ENCODE assay signal across 2 cellular contexts in the genomic region with DNA sequence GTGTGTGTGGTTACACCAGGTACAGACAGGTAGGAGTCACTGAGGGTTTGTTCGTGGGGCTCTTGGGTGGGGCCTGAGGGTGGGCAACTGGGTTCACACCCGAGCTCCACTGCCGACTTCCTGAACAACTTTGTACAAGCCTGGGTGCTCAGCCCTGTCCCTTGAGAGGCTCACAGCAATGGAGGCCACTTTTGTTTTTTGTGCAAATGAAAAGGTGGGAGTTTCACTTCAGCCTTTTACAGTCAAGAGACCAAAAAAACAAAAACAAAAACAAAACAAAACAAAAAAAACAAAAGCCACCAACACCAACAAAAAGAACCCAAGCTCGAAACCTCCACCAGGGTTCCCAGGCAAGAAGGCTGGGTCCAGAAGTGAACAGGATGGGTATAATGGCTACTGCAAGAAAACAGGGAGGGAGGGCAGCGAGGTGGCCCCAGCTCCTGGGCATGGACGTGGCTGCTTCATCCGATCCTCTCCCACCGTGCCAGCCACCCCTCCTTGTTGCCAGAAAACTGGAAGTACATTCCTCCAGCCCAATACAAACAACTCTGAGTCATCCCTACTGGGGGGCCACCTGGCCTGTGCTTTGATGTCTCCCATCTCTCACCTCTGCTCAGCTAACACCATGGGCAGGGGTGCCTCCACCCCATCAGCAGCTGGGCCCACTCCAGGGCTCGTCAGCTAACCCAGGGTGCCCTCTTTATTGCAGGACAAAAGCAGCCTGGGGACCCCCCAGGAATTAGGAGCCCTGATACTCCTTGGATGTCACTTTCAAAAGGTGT.
TF ChIP-seq lines count a peak whose summit lies in the region.

No MANE protein-coding gene starts in this region.

TF ChIP-seq in A549, 52 proteins besides CTCF, POLR2A, EP300 and RAD21:
- TF ChIP-seq ZFP36 (IDR thresholded peaks at IDR 0.05; ENCODE audit: borderline replicate concordance, partially characterized antibody) = no peak
- TF ChIP-seq, protein P1, sequence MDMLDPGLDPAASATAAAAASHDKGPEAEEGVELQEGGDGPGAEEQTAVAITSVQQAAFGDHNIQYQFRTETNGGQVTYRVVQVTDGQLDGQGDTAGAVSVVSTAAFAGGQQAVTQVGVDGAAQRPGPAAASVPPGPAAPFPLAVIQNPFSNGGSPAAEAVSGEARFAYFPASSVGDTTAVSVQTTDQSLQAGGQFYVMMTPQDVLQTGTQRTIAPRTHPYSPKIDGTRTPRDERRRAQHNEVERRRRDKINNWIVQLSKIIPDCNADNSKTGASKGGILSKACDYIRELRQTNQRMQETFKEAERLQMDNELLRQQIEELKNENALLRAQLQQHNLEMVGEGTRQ (IDR thresholded peaks at IDR 0.05) = no peak
- TF ChIP-seq EHMT2 (IDR thresholded peaks at IDR 0.05; ENCODE audit: low read depth) = no peak

TF ChIP-seq in GM23338, 12 proteins besides CTCF, POLR2A, EP300 and RAD21:
- TF ChIP-seq CREB1 (CRISPR knock-in tag; IDR thresholded peaks at IDR 0.05; ENCODE audit: low read depth) (no peak), EZH2 (IDR thresholded peaks at IDR 0.05; ENCODE audit: low read depth, unreplicated experiment) (no peak), STAT1 (IDR thresholded peaks at IDR 0.05; ENCODE audit: unreplicated experiment) (no peak), NANOG (IDR thresholded peaks at IDR 0.05; ENCODE audit: borderline replicate concordance) (no peak)
- TF ChIP-seq, protein P2, sequence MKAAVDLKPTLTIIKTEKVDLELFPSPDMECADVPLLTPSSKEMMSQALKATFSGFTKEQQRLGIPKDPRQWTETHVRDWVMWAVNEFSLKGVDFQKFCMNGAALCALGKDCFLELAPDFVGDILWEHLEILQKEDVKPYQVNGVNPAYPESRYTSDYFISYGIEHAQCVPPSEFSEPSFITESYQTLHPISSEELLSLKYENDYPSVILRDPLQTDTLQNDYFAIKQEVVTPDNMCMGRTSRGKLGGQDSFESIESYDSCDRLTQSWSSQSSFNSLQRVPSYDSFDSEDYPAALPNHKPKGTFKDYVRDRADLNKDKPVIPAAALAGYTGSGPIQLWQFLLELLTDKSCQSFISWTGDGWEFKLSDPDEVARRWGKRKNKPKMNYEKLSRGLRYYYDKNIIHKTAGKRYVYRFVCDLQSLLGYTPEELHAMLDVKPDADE (IDR thresholded peaks at IDR 0.05) = no peak
